In the genomic region with DNA sequence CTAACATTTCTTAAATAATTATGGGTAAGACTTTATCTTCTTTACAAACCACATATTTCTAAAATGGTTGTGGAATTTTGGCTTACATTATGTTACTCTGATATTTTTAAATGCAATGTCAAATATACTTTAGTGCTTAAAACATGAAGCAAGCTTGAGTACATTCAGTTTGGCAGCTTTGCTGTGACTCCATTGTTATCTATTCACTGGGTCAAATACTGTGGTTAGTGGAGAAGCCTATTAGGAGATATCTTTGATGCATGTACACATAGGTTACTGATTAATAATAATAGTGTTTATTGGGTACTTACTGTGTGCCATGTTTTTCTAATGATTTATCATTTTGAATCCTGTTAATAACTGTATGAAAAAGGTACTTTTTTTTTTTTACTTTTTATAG, we compare ENCODE assay signal across 28 cellular contexts.
"Had no signal": no experiment of that assay in that cellular context is flagged by ENCODE, and none has a peak within 500 bp of the region (broad histone marks: within the 10 kb centered on the region; RNA-seq: fewer than 3 reads in every experiment).

No MANE protein-coding gene starts in this region.

- H3K36me3 Mint-ChIP-seq: activated naive CD4-positive, alpha-beta T cell treated with anti-CD3 and anti-CD28 coated beads, Interleukin-2, amount 10 ng/mL, durations not matched to agents 7 days and 5 days; brain; naive B cell; stimulated activated effector memory CD8-positive, alpha-beta T cell treated with anti-CD3 and anti-CD28 coated beads, Interleukin-12 subunit alpha, Interleukin-12 subunit beta, amount 100 ng/mL, for 72 hours; T-cell had no signal

- H3K9me3 ChIP-seq: gastrocnemius medialis, lower lobe of right lung, transverse colon had no signal

- H3K27ac Mint-ChIP-seq: activated B cell treated with CpG ODN at 0.5 μM for 24 hours; activated CD4-positive, alpha-beta T cell treated with anti-CD3 and anti-CD28 coated beads for 36 hours; activated naive CD4-positive, alpha-beta T cell treated with anti-CD3 and anti-CD28 coated beads, Interleukin-2, amount 10 ng/mL, durations not matched to agents 7 days and 5 days; activated T-cell treated with anti-CD3 and anti-CD28 coated beads, Interleukin-2, amount 50 U/mL, for 72 hours; brain; naive B cell; T-helper 2 cell treated with Interferon-gamma antibody and Interleukin-4, amounts not matched to agents 5 μg/mL and 100 μg/mL, for 36 hours had no signal

- H3K4me1 ChIP-seq: gastrocnemius medialis, lower lobe of right lung had no signal

- H3K27me3 ChIP-seq: gastrocnemius medialis, transverse colon had no signal

- H3K4me1 Mint-ChIP-seq: activated B cell treated with CpG ODN at 0.5 μM for 24 hours, naive B cell had no signal

- H3K9me3 Mint-ChIP-seq: activated B cell treated with CpG ODN at 0.5 μM for 24 hours; activated naive CD4-positive, alpha-beta T cell treated with anti-CD3 and anti-CD28 coated beads, Interleukin-2, amount 10 ng/mL, durations not matched to agents 7 days and 5 days; activated T-cell treated with anti-CD3 and anti-CD28 coated beads, Interleukin-2, amount 50 U/mL, for 72 hours had no signal

- H3K4me3 Mint-ChIP-seq: activated B cell treated with CpG ODN at 0.5 μM for 24 hours; activated CD4-positive, alpha-beta T cell treated with anti-CD3 and anti-CD28 coated beads for 36 hours; activated naive CD4-positive, alpha-beta T cell treated with anti-CD3 and anti-CD28 coated beads, Interleukin-2, amount 10 ng/mL, durations not matched to agents 7 days and 5 days; activated T-cell treated with anti-CD3 and anti-CD28 coated beads, Interleukin-2, amount 50 U/mL, for 72 hours; brain; naive B cell; stimulated activated effector memory CD8-positive, alpha-beta T cell treated with anti-CD3 and anti-CD28 coated beads, Interleukin-12 subunit alpha, Interleukin-12 subunit beta, amount 100 ng/mL, for 72 hours; T-cell had no signal

- H3K27me3 Mint-ChIP-seq: activated B cell treated with CpG ODN at 0.5 μM for 24 hours; activated CD4-positive, alpha-beta T cell treated with anti-CD3 and anti-CD28 coated beads for 36 hours; activated naive CD4-positive, alpha-beta T cell treated with anti-CD3 and anti-CD28 coated beads, Interleukin-2, amount 10 ng/mL, durations not matched to agents 7 days and 5 days; brain; T-cell had no signal

- H3K4me3 ChIP-seq: gastrocnemius medialis, lower lobe of right lung, transverse colon had no signal

- FAIRE-seq: small intestine, urothelium cell line had no signal

- H3K36me3 ChIP-seq: gastrocnemius medialis, lower lobe of right lung, transverse colon had no signal

- DNase-seq: activated B cell treated with CpG ODN at 0.5 μM for 24 hours; activated CD4-positive, alpha-beta T cell treated with anti-CD3 and anti-CD28 coated beads for 36 hours; activated CD4-positive, alpha-beta T cell treated with anti-CD3 and anti-CD28 coated beads, Interleukin-2, amount 50 U/mL, for 4 hours; activated effector memory CD4-positive, alpha-beta T cell treated with Interleukin-2 at 50 U/mL for 16 hours; activated naive CD4-positive, alpha-beta T cell treated with anti-CD3 and anti-CD28 coated beads, Interleukin-2, amount 10 ng/mL, durations not matched to agents 7 days and 5 days; activated T-cell treated with anti-CD3 and anti-CD28 coated beads, Interleukin-2, amount 50 U/mL, for 72 hours; anterior cingulate cortex; caudate nucleus; dermis blood vessel endothelial cell; effector CD8-positive, alpha-beta T cell; gastrocnemius medialis; head of caudate nucleus; hypothalamus; islet precursor cell; lower lobe of right lung; mesendoderm; naive B cell; nucleus accumbens; small intestine; stimulated activated CD4-positive, alpha-beta T cell treated with anti-CD3 and anti-CD28 coated beads, Interleukin-2, amount 100 ng/mL, for 24 hours; T-cell; transverse colon had no signal

- H3K27ac ChIP-seq: gastrocnemius medialis, lower lobe of right lung, transverse colon had no signal

- ATAC-seq: activated CD4-positive, alpha-beta T cell treated with anti-CD3 and anti-CD28 coated beads for 36 hours; activated T-cell treated with anti-CD3 and anti-CD28 coated beads, Interleukin-2, amount 50 U/mL, for 72 hours; gastrocnemius medialis; left lobe of liver; lower lobe of right lung; sciatic nerve; T-cell had no signal
